In the genomic region with DNA sequence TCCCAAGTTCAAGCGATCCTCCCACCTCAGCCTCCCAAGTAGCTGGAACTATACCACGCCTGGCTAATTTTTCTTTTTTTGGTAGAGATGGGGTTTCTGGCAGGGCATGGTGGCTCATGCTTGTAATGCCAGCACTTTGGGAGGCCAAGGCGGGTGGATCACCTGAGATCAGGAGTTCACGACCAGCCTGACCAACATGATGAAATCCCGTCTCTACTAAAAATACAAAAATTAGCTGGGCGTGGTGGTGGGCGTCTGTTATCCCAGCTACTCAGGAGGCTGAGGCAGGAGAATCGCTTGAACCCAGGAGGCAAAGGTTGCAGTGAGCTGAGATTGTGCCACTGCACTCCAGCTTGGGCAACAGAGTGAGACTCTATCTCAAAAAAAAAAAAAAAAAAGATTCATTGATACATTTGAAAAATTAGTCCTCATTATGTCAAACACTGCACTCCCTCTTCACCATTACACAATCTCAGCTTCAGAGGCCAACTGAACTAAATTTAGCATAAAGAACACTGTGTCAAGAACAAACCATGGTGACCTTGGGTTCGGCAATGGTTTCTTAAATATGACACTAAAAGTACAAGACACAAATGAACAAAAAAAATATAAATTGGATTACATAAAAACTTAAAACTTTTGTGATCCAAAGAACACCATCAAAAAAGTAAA, we compare ENCODE assay signal across 7 cellular contexts. TPM values are rescaled to one million over a fixed set of nuclear protein-coding genes. Genes with fewer than 3 reads are reported as not detected.
DNase-seq lines count a peak whose midpoint lies in the region; ATAC-seq, FAIRE-seq and TF ChIP-seq lines count a peak whose summit lies in the region.
"Not testable (repeated sequence)": the region's sequence is repeated elsewhere in the genome, so short reads cannot be mapped to it uniquely, and the experiment has no call there.

No MANE protein-coding gene starts in this region.

- CTCF ChIA-PET in activated CD8-positive, alpha-beta T cell treated with anti-CD3 and anti-CD28 coated beads for 36 hours (lab: Charles Lee) = interaction anchor here (0.7 kb wide), 2 partner anchors 15 to 18 kb away, joined by 3 read pairs; no protein-coding TSS in a partner anchor
- CTCF ChIA-PET in HepG2 (lab: Yijun Ruan, JAX; ENCODE audit: low intra/inter-chr PET ratio, low total read pairs) = not testable (repeated sequence)

- not testable (repeated sequence) for H2AFZ ChIP-seq in HepG2 (ENCODE audit: low read length); parathyroid adenoma

- not testable (repeated sequence) for TF ChIP-seq CTCF in activated CD8-positive, alpha-beta T cell treated with anti-CD3 and anti-CD28 coated beads for 36 hours (IDR thresholded peaks at IDR 0.05); adrenal gland (IDR thresholded peaks at IDR 0.05); gastroesophageal sphincter (IDR thresholded peaks at IDR 0.05); HepG2 (CRISPR knock-in tag; IDR thresholded peaks at IDR 0.05); parathyroid adenoma (IDR thresholded peaks at IDR 0.05); thoracic aorta (IDR thresholded peaks at IDR 0.05)

- H3K4me3 ChIP-seq in adrenal gland (peak overlapping the region in 1 of 4 donors; percentile 12), gastroesophageal sphincter (peak overlapping the region in 1 of 2 donors; percentile 16)
- not testable (repeated sequence) for H3K4me3 ChIP-seq in HepG2 (replicated peaks in 1 of 3; ENCODE audit: insufficient read depth in 1 of 3, low read depth in 2 of 3, low read length in 3 of 3); parathyroid adenoma (ENCODE audit: low read depth, low read length); thoracic aorta

- peak; percentile 16 for DNase-seq in NOMO-1 treated with dmso at 0.1 percent for 144 hours (lab: John Stamatoyannopoulos, UW; ENCODE audit: unreplicated experiment)
- DNase-seq in activated CD8-positive, alpha-beta T cell treated with anti-CD3 and anti-CD28 coated beads for 36 hours; HepG2 (ENCODE audit: low spot score); thoracic aorta (ENCODE audit: low spot score): not testable (repeated sequence)
- peak in 6 of 7 donors; percentile 15 to 69 (median 44) for DNase-seq in adrenal gland

- WGBS in adrenal gland, 4 donors = 45 to 56% (median 52%) methylated on average over 8 to 9 of the region's 9 CpGs
- 64 to 94% methylated on average over 4 of the region's 9 CpGs for WGBS in gastroesophageal sphincter (ENCODE audit: low coverage in 1 of 2), 2 donors
- WGBS in HepG2 (ENCODE audit: low lambda C conversion rate) = 92% methylated on average over 9 of the region's 9 CpGs

- not testable (repeated sequence) for H3K9me3 Mint-ChIP-seq in activated CD8-positive, alpha-beta T cell treated with anti-CD3 and anti-CD28 coated beads for 36 hours

- in situ Hi-C loops in HepG2 (cut with HindIII; ENCODE audit: extremely low pct_ligation_motif_present, low pct_unique_long_range_greater_than_20kb) = not testable (repeated sequence)

- not testable (repeated sequence) for ATAC-seq in activated CD8-positive, alpha-beta T cell treated with anti-CD3 and anti-CD28 coated beads for 36 hours; HepG2
- ATAC-seq in gastroesophageal sphincter (peak; percentile 85), thoracic aorta (ENCODE audit: insufficient number of reproducible peaks, low FRiP score, low read depth) (peak; percentile 54)

- not testable (repeated sequence) for BruUV-seq in HepG2 (replicated peaks; lab: Mats Ljungman, UMichigan)

- H3K9me3 ChIP-seq in adrenal gland (replicated peaks in 1 of 3); gastroesophageal sphincter; HepG2 (ENCODE audit: low read length); parathyroid adenoma (ENCODE audit: control insufficient read depth, low read length); thoracic aorta: not testable (repeated sequence)

- not testable (repeated sequence) for TF ChIP-seq EP300 in gastroesophageal sphincter (IDR thresholded peaks at IDR 0.05); HepG2 (IDR thresholded peaks at IDR 0.05; ENCODE audit: low read depth in 2 of 2, low read length in 2 of 2); HepG2 (CRISPR knock-in tag; IDR thresholded peaks at IDR 0.05; ENCODE audit: borderline replicate concordance)

- not testable (repeated sequence) for H3K79me2 ChIP-seq in HepG2 (ENCODE audit: insufficient read depth, low read length); parathyroid adenoma

- intact Hi-C loops in activated CD8-positive, alpha-beta T cell treated with anti-CD3 and anti-CD28 coated beads for 36 hours (cut with micrococcal nuclease); adrenal gland (cut with DNase I); HepG2 (cut with micrococcal nuclease; ENCODE audit: unreplicated experiment): not testable (repeated sequence)

- peaks cover 51% of the 10 kb centered on the region for H3K4me1 Mint-ChIP-seq in activated CD8-positive, alpha-beta T cell treated with anti-CD3 and anti-CD28 coated beads for 36 hours (ENCODE audit: low read depth)

- H3K4me1 ChIP-seq in adrenal gland (replicated peaks in 1 of 2) (peaks cover 49 to 77% of the 10 kb centered on the region in 2 donors), gastroesophageal sphincter (peaks cover 2 to 98% (median 38%) of the 10 kb centered on the region in 3 donors), HepG2 (ENCODE audit: insufficient read depth, low read length) (peaks cover 37% of the 10 kb centered on the region), thoracic aorta (ENCODE audit: control insufficient read depth in 1 of 2, low read depth in 2 of 2) (peaks cover 25 to 50% of the 10 kb centered on the region in 2 donors)
- not testable (repeated sequence) for H3K4me1 ChIP-seq in parathyroid adenoma

- peak overlapping the region; percentile 48 for H3K27ac Mint-ChIP-seq in activated CD8-positive, alpha-beta T cell treated with anti-CD3 and anti-CD28 coated beads for 36 hours

- not testable (repeated sequence) for H3K9ac ChIP-seq in HepG2 (ENCODE audit: insufficient read depth, low read depth, low read length); parathyroid adenoma

- not testable (repeated sequence) for H3K27me3 Mint-ChIP-seq in activated CD8-positive, alpha-beta T cell treated with anti-CD3 and anti-CD28 coated beads for 36 hours

- H3K4me2 ChIP-seq in HepG2 (ENCODE audit: low read depth, low read length); parathyroid adenoma (ENCODE audit: low read length): not testable (repeated sequence)

- FAIRE-seq in HepG2 (lab: Jason Lieb, UNC) = not testable (repeated sequence)

- not testable (repeated sequence) for TF ChIP-seq RAD21 in HepG2 (CRISPR knock-in tag; IDR thresholded peaks at IDR 0.05)

- peak overlapping the region; percentile 33 to 77 (median 55) for H3K27ac ChIP-seq in adrenal gland
- peak overlapping the region; percentile 77 to 97 (median 90) for H3K27ac ChIP-seq in gastroesophageal sphincter
- not testable (repeated sequence) for H3K27ac ChIP-seq in HepG2 (ENCODE audit: extremely low read length, insufficient read depth, low read length)
- H3K27ac ChIP-seq in parathyroid adenoma = peak overlapping the region; percentile 45
- H3K27ac ChIP-seq in thoracic aorta = peak overlapping the region; percentile 34 to 63

- peaks cover 42% of the 10 kb centered on the region for H3K36me3 Mint-ChIP-seq in activated CD8-positive, alpha-beta T cell treated with anti-CD3 and anti-CD28 coated beads for 36 hours (ENCODE audit: low read depth)

- not testable (repeated sequence) for H3K27me3 ChIP-seq in adrenal gland; gastroesophageal sphincter; HepG2 (ENCODE audit: control insufficient read depth in 1 of 2, insufficient read depth in 2 of 2, low read length in 2 of 2); parathyroid adenoma (ENCODE audit: control insufficient read depth, insufficient read depth, low read length); thoracic aorta (replicated peaks; ENCODE audit: insufficient read depth)

- not testable (repeated sequence) for H3K4me3 Mint-ChIP-seq in activated CD8-positive, alpha-beta T cell treated with anti-CD3 and anti-CD28 coated beads for 36 hours

- H3K36me3 ChIP-seq in adrenal gland (replicated peaks in 1 of 2) (peaks cover 0 to 32% of the 10 kb centered on the region in 2 donors), gastroesophageal sphincter (peaks cover 2 to 81% of the 10 kb centered on the region in 2 donors), HepG2 (replicated peaks in 1 of 2; ENCODE audit: control insufficient read depth in 1 of 2, insufficient read depth in 2 of 2, low read length in 2 of 2) (peaks cover 1 to 21% of the 10 kb centered on the region in 2 experiments; a peak in 4 of 5 replicates), thoracic aorta (peaks cover 22% of the 10 kb centered on the region)
- not testable (repeated sequence) for H3K36me3 ChIP-seq in parathyroid adenoma (ENCODE audit: control insufficient read depth, insufficient read depth, low read length)

- TF ChIP-seq POLR2A in adrenal gland (IDR thresholded peaks at IDR 0.05); gastroesophageal sphincter (IDR thresholded peaks at IDR 0.05); HepG2 (IDR thresholded peaks at IDR 0.05; ENCODE audit: insufficient read depth in 1 of 2, low read depth in 2 of 2, low read length in 2 of 2): not testable (repeated sequence)

- not testable (repeated sequence) for H4K20me1 ChIP-seq in HepG2 (ENCODE audit: insufficient read depth, low read length)

- POLR2A ChIA-PET in activated CD8-positive, alpha-beta T cell treated with anti-CD3 and anti-CD28 coated beads for 36 hours (lab: Charles Lee); HepG2 (lab: Yijun Ruan, JAX): not testable (repeated sequence)

RNA-seq across cellular contexts. Expression of gene SAMHD1, which starts 14.6 kb away (rescaled TPM):
- 10 to 100 TPM; 30.6 to 35.9 TPM for total RNA-seq in activated CD8-positive, alpha-beta T cell treated with anti-CD3 and anti-CD28 coated beads for 36 hours
- 100 to 1,000 TPM in 6 of 8 donors, 10 to 100 TPM in 2; 75.7 to 232 (median 135) TPM for total RNA-seq in adrenal gland
- polyA plus RNA-seq in adrenal gland = 10 to 100 TPM; 53.7 to 70.5 (median 64.9) TPM
- total RNA-seq in gastroesophageal sphincter = 100 to 1,000 TPM; 348 to 854 (median 449) TPM
- total RNA-seq in HepG2 (2016; rRNA removed; fragmentation: Illumina TruSeq; extraction: Trizol) = 43.5 and 57.7 TPM in 2 replicates
- 5.2 and 6.2 TPM in 2 replicates for total RNA-seq in HepG2 (2016; cell fraction: cytosol; rRNA removed; fragmentation: Illumina TruSeq; extraction: Trizol; ENCODE audit: low read depth)
- 41.4 and 56.8 TPM in 2 replicates for total RNA-seq in HepG2 (2016; cell fraction: insoluble cytoplasmic fraction; rRNA removed; fragmentation: Illumina TruSeq; extraction: Trizol)
- total RNA-seq in HepG2 (2016; cell fraction: membrane; rRNA removed; fragmentation: Illumina TruSeq; extraction: Trizol) = 13.7 and 15.1 TPM in 2 replicates
- 37.8 and 40.5 TPM in 2 replicates for total RNA-seq in HepG2 (2016; cell fraction: nucleus; rRNA removed; fragmentation: Illumina TruSeq; extraction: Trizol)
- 13.2 and 16.9 TPM in 2 replicates for polyA plus RNA-seq in HepG2 (2011; rRNA removed)
- polyA plus RNA-seq in HepG2 (2011; cell fraction: cytosol; rRNA removed) = 7.9 and 11.7 TPM in 2 replicates
- 7.0 and 9.0 TPM in 2 replicates for polyA plus RNA-seq in HepG2 (2011; cell fraction: nucleus; rRNA removed)
- 15.7 and 17.1 TPM in 2 replicates for polyA plus RNA-seq in HepG2 (2012)
- polyA plus RNA-seq in HepG2 (2016; cell fraction: cytosol; fragmentation: Illumina TruSeq; extraction: Trizol; ENCODE audit: low read depth) = 3.2 and 3.7 TPM in 2 replicates
- 44.6 and 50.6 TPM in 2 replicates for polyA plus RNA-seq in HepG2 (2016; cell fraction: insoluble cytoplasmic fraction; fragmentation: Illumina TruSeq; extraction: Trizol; ENCODE audit: low read depth)
- 9.0 and 11.0 TPM in 2 replicates for polyA plus RNA-seq in HepG2 (2016; cell fraction: membrane; fragmentation: Illumina TruSeq; extraction: Trizol; ENCODE audit: low read depth)
- polyA plus RNA-seq in HepG2 (2016; cell fraction: nucleus; fragmentation: Illumina TruSeq; extraction: Trizol; ENCODE audit: insufficient read depth, low read depth) = 34.9 and 36.6 TPM in 2 replicates
- 27.0 and 42.7 TPM in 2 replicates for polyA minus RNA-seq in HepG2 (2011; rRNA and poly(A)+ RNA removed; ENCODE audit: low replicate concordance)
- 17.3 and 22.0 TPM in 2 replicates for polyA minus RNA-seq in HepG2 (2011; cell fraction: cytosol; rRNA and poly(A)+ RNA removed)
- polyA minus RNA-seq in HepG2 (2011; cell fraction: nucleus; rRNA and poly(A)+ RNA removed) = 42.0 and 50.0 TPM in 2 replicates
- total RNA-seq in thoracic aorta = 100 to 1,000 TPM; 229 to 365 TPM
